In the genomic region with DNA sequence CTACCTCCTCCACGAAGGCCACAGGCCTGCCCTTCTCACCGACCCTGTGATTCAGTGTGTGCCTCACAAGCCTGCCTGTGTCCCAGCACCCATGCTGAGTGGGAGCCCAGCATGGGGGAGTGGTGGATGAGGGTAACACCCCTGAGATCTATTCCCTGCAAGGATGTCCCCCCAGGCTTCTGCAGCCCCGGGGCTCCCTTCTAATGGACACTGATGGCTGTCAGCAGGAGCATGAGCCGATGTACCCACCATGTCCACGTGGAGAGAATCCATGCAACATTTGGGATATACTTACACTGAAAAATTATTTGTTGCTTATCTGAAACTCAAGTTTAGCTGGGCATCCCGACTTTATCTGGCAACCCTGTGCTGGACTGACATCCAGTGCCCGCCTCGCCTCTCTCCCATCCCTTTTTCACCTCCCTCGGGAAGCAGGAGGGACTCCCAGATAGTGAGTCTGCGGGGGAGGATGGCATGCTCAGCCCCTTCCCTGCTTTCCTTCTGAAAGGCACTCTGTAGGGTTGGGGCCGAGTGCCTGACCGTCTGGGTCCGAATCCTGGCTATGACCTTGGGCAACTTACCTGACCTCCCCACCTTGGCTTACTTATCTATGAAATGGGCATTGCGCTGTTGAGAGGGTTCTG, we compare ENCODE assay signal across 16 cellular contexts. TPM values are rescaled to one million over a fixed set of nuclear protein-coding genes. Genes with fewer than 3 reads are reported as not detected.
A peak's percentile ranks its signal among the peaks of the same experiment; 100 is the strongest.
DNase-seq lines count a peak whose midpoint lies in the region; ATAC-seq, FAIRE-seq and TF ChIP-seq lines count a peak whose summit lies in the region.
"Had no signal": no experiment of that assay in that cellular context is flagged by ENCODE, and none has a peak within 500 bp of the region (broad histone marks: within the 10 kb centered on the region; RNA-seq: fewer than 3 reads in every experiment).

No MANE protein-coding gene starts in this region.

- H3K79me2 ChIP-seq in K562 (ENCODE audit: control insufficient read depth, insufficient read depth, low read length), result no peaks in the 10 kb centered on the region

- H3K4me3 ChIP-seq in IMR-90 (ENCODE audit: insufficient read depth, low read depth, low read length) (no peak overlapping the region), K562 (no peak overlapping the region), neuronal stem cell (ENCODE audit: low read length in 2 of 2) (no peak overlapping the region)

- BruUV-seq in IMR-90 (replicated peaks; lab: Mats Ljungman, UMichigan) (no TSS peak), K562 (replicated peaks; lab: Mats Ljungman, UMichigan) (no TSS peak)

- H2BK12ac ChIP-seq in neuronal stem cell (ENCODE audit: low read length), result no peak overlapping the region

- no peaks in the 10 kb centered on the region for H3K9me1 ChIP-seq in IMR-90 (ENCODE audit: insufficient read depth, low read length)
- no peaks in the 10 kb centered on the region for H3K9me1 ChIP-seq in K562 (ENCODE audit: control insufficient read depth, insufficient read depth, low read length)

- no peak overlapping the region for H3K23ac ChIP-seq in IMR-90 (ENCODE audit: low read depth, low read length)
- no peak overlapping the region for H3K23ac ChIP-seq in neuronal stem cell (ENCODE audit: low read depth, low read length, poor library complexity)

- H4K20me1 ChIP-seq in IMR-90 (ENCODE audit: insufficient read depth, low read length), result no peaks in the 10 kb centered on the region
- 0 out of 2 replicates have a peak, but pooled peaks cover 4% of the 10 kb centered on the region for H4K20me1 ChIP-seq in K562 (replicated peaks; ENCODE audit: control insufficient read depth, insufficient read depth, low read length)

- H3K18ac ChIP-seq in IMR-90 (ENCODE audit: low read depth, low read length) (no peak overlapping the region), neuronal stem cell (ENCODE audit: low read length) (no peak overlapping the region)

- H3K27ac ChIP-seq in IMR-90 (ENCODE audit: insufficient read depth, low read length) (no peak overlapping the region), K562 (ENCODE audit: extremely low read depth, low read depth, low read length) (no peak overlapping the region), neuronal stem cell (replicated peaks; ENCODE audit: low read length) (no peak overlapping the region)

- no peak for TF ChIP-seq EP300 in K562 (IDR thresholded peaks at IDR 0.05; ENCODE audit: low read length)

- H3K27me3 ChIP-seq in IMR-90 (ENCODE audit: control insufficient read depth, insufficient read depth, low read length) (peaks cover 53% of the 10 kb centered on the region), K562 (ENCODE audit: control insufficient read depth in 2 of 2, insufficient read depth in 2 of 2, low read length in 2 of 2) (peaks cover 61 to 73% of the 10 kb centered on the region in 2 experiments), neuronal stem cell (ENCODE audit: control insufficient read depth in 3 of 3, insufficient read depth in 3 of 3, low read depth in 1 of 3, low read length in 3 of 3) (peaks cover 0 to 21% (median 0%) of the 10 kb centered on the region in 3 experiments)

- WGBS in IMR-90 (ENCODE audit: extremely low coverage in 2 of 2, insufficient read length in 1 of 2), 2 experiments, result 50% methylated on average over 1 of the region's 14 CpGs; no CpG with 5 or more reads in 1 of the 2 experiments
- 1% methylated on average over 14 of the region's 14 CpGs for WGBS in K562 (ENCODE audit: insufficient coverage, low coverage, missing lambda C conversion rate)
- no CpG with 5 or more reads among the region's 14 CpGs for WGBS in neuronal stem cell (ENCODE audit: extremely low coverage in 2 of 2, insufficient read length in 2 of 2, insufficient replicate concordance in 1 of 2), 2 donors

- H2AK9ac ChIP-seq in IMR-90 (replicated peaks; ENCODE audit: low read depth, low read length, poor library complexity), result no peak overlapping the region

- CTCF ChIA-PET in IMR-90 (lab: Yijun Ruan, JAX) (no interaction called here), K562 (lab: Yijun Ruan, JAX; ENCODE audit: low intra/inter-chr PET ratio) (no interaction called here)

- no peak overlapping the region for H3K4me2 ChIP-seq in IMR-90 (ENCODE audit: low read depth, low read length)
- no peak overlapping the region for H3K4me2 ChIP-seq in K562 (ENCODE audit: insufficient read depth, low read length)
- no peak overlapping the region for H3K4me2 ChIP-seq in neuronal stem cell (ENCODE audit: insufficient read depth, low read length, poor library complexity, severe bottlenecking)

- H4K91ac ChIP-seq in IMR-90 (ENCODE audit: insufficient read depth, low read depth, low read length) (no peak overlapping the region), neuronal stem cell (ENCODE audit: low read depth, low read length, poor library complexity) (no peak overlapping the region)

- no peak overlapping the region for H2BK20ac ChIP-seq in IMR-90 (ENCODE audit: low read depth, low read length)

- no peak overlapping the region for H4K8ac ChIP-seq in IMR-90 (ENCODE audit: low read depth in 2 of 2, low read length in 2 of 2)
- H4K8ac ChIP-seq in neuronal stem cell (ENCODE audit: low read depth, low read length), result no peak overlapping the region

- H2BK15ac ChIP-seq in IMR-90 (ENCODE audit: low read depth, low read length) (no peak overlapping the region), neuronal stem cell (ENCODE audit: low read length) (no peak overlapping the region)

- POLR2A ChIA-PET in IMR-90 (lab: Charles Lee; ENCODE audit: unreplicated experiment) (no interaction called here), K562 (lab: Yijun Ruan, JAX) (interaction anchor here (0.6 to 0.8 kb wide), 3 partner anchors 11 to 453 kb away, joined by 3 read pairs; no protein-coding TSS in a partner anchor)

- FAIRE-seq in K562 (lab: Jason Lieb, UNC) (no peak), HTR-8/SVneo (lab: Jason Lieb, UNC) (no peak), urothelium cell line (lab: Jason Lieb, UNC) (no peak)
- FAIRE-seq: G401.6, GM12892, H54 had no signal

- no peak overlapping the region for H2BK5ac ChIP-seq in IMR-90 (ENCODE audit: low read depth, low read length, poor library complexity, severe bottlenecking)
- H2BK5ac ChIP-seq in neuronal stem cell (ENCODE audit: low read length), result no peak overlapping the region

- TF ChIP-seq POLR2A in IMR-90 (IDR thresholded peaks at IDR 0.05; ENCODE audit: low read depth, low read length), result no peak
- TF ChIP-seq POLR2A in K562 (conservative IDR thresholded peaks at IDR 0.05), result no peak

- peak overlapping the region; percentile 46 for H2AFZ ChIP-seq in IMR-90 (replicated peaks; ENCODE audit: low read length, poor library complexity)
- no peak overlapping the region for H2AFZ ChIP-seq in K562 (ENCODE audit: low read depth, low read length)
- H2AFZ ChIP-seq in neuronal stem cell (ENCODE audit: low read length), result no peak overlapping the region

- H3K4me1 ChIP-seq in IMR-90 (ENCODE audit: control insufficient read depth, insufficient read depth, low read length) (no peaks in the 10 kb centered on the region), K562 (replicated peaks in 1 of 2; ENCODE audit: control insufficient read depth in 2 of 2, insufficient read depth in 2 of 2, low read length in 2 of 2) (peaks cover 0 to 9% of the 10 kb centered on the region in 2 experiments; a peak in 2 of 5 replicates), neuronal stem cell (ENCODE audit: control insufficient read depth in 2 of 2, insufficient read depth in 1 of 2, low read depth in 1 of 2, low read length in 2 of 2) (no peaks in the 10 kb centered on the region)
- H3K4me1 ChIP-seq: Caco-2 had no signal

- no peaks in the 10 kb centered on the region for H3K9me3 ChIP-seq in IMR-90 (ENCODE audit: control insufficient read depth, insufficient read depth, low read length)
- H3K9me3 ChIP-seq in K562 (replicated peaks; ENCODE audit: control insufficient read depth, insufficient read depth, low read depth, low read length), result no peaks in the 10 kb centered on the region
- H3K9me3 ChIP-seq in neuronal stem cell (replicated peaks in 1 of 2; ENCODE audit: control insufficient read depth in 2 of 2, insufficient read depth in 1 of 2, low read depth in 1 of 2, low read length in 2 of 2), result no peaks in the 10 kb centered on the region
- H3K9me3 ChIP-seq: Caco-2 had no signal

- H4K5ac ChIP-seq in IMR-90 (ENCODE audit: low read depth, low read length), result no peak overlapping the region

- ATAC-seq in IMR-90 (ENCODE audit: low read depth) (no peak), K562 (no peak), sciatic nerve (no peak)
- ATAC-seq: CD8-positive, alpha-beta T cell had no signal

- dilution Hi-C loops in IMR-90 (cut with HindIII; ENCODE audit: low sequenced_read_pairs, unreplicated experiment), result no loop called here

- H2BK120ac ChIP-seq in IMR-90 (ENCODE audit: low read depth, low read length) (no peak overlapping the region), neuronal stem cell (ENCODE audit: low read depth, low read length) (no peak overlapping the region)

- no peak for TF ChIP-seq RAD21 in IMR-90 (IDR thresholded peaks at IDR 0.05; ENCODE audit: low read length)
- no peak for TF ChIP-seq RAD21 in K562 (CRISPR knock-in tag; conservative IDR thresholded peaks at IDR 0.05 in 1 of 2, IDR thresholded peaks at IDR 0.05 in 1 of 2)

- intact Hi-C loops in IMR-90 (cut with micrococcal nuclease), result no loop called here
- intact Hi-C loops in K562 (cut with micrococcal nuclease), result no loop called here
- intact Hi-C loops in sciatic nerve (cut with DNase I), result no loop called here

- H3K36me3 ChIP-seq in IMR-90 (ENCODE audit: control insufficient read depth, insufficient read depth, low read length) (no peaks in the 10 kb centered on the region), K562 (ENCODE audit: control insufficient read depth, insufficient read depth, low read length) (no peaks in the 10 kb centered on the region), neuronal stem cell (replicated peaks in 1 of 2; ENCODE audit: control insufficient read depth in 2 of 2, insufficient read depth in 2 of 2, low read length in 2 of 2) (no peaks in the 10 kb centered on the region)

- H2AK5ac ChIP-seq in IMR-90 (ENCODE audit: low read depth, low read length), result no peak overlapping the region
- H2AK5ac ChIP-seq in neuronal stem cell (ENCODE audit: low read depth, low read length), result peak overlapping the region; percentile 36

- no peaks in the 10 kb centered on the region for H3K79me1 ChIP-seq in IMR-90 (ENCODE audit: low read depth in 1 of 2, low read length in 2 of 2)
- no peaks in the 10 kb centered on the region for H3K79me1 ChIP-seq in neuronal stem cell (ENCODE audit: low read depth, low read length)

- TF ChIP-seq CTCF in IMR-90 (conservative IDR thresholded peaks at IDR 0.05; ENCODE audit: low read depth, low read length) (no peak), K562 (IDR thresholded peaks at IDR 0.05 in 2 of 3, conservative IDR thresholded peaks at IDR 0.05 in 1 of 3; ENCODE audit: insufficient read depth in 2 of 3, low read depth in 1 of 3, low read length in 3 of 3) (no peak)

- H3K4ac ChIP-seq in IMR-90 (ENCODE audit: low read depth, low read length) (no peak overlapping the region), neuronal stem cell (ENCODE audit: low read length) (no peak overlapping the region)

- H3K9ac ChIP-seq in IMR-90 (ENCODE audit: low read depth, low read length) (no peak overlapping the region), K562 (ENCODE audit: insufficient read depth in 1 of 2, low read depth in 2 of 2, low read length in 2 of 2) (no peak overlapping the region), neuronal stem cell (ENCODE audit: low read depth, low read length, poor library complexity) (no peak overlapping the region)

- in situ Hi-C loops in IMR-90 (cut with MboI; ENCODE audit: low sequenced_read_pairs) (no loop called here), K562 (cut with MboI) (no loop called here)

- DNase-seq in IMR-90, result no peak
- DNase-seq in K562 (ENCODE audit: extremely low read depth in 1 of 4, low spot score in 3 of 4), result no peak
- no peak for DNase-seq in neuronal stem cell (ENCODE audit: low spot score)
- no peak for DNase-seq in HTR-8/SVneo (ENCODE audit: insufficient read length, low spot score)
- DNase-seq in sciatic nerve (ENCODE audit: low spot score), result no peak
- DNase-seq in urothelium cell line (ENCODE audit: low spot score), result no peak
- DNase-seq: C1 segment of cervical spinal cord; Caco-2; CD8-positive, alpha-beta T cell; DMS153; DND-41; GOT3; HCEC 1CT had no signal

- no peak overlapping the region for H3K14ac ChIP-seq in IMR-90 (replicated peaks; ENCODE audit: low read depth, low read length)
- no peak overlapping the region for H3K14ac ChIP-seq in neuronal stem cell (ENCODE audit: low read length)

- no peak overlapping the region for H3K56ac ChIP-seq in IMR-90 (ENCODE audit: extremely low read depth, insufficient read depth, low read length)

RNA-seq across cellular contexts. Expression of a gene that starts 46.9 kb away (rescaled TPM):
- total RNA-seq in IMR-90 (2012; rRNA removed), result 0.28 and 0.36 TPM in 2 replicates
- 0.62 and 0.67 TPM in 2 replicates for polyA plus RNA-seq in IMR-90 (2012; rRNA removed)
- polyA plus RNA-seq in IMR-90 (2012; cell fraction: cytosol; rRNA removed), result 0.22 and 0.70 TPM in 2 replicates
- 0.76 and 0.77 TPM in 2 replicates for polyA plus RNA-seq in IMR-90 (2012; cell fraction: nucleus; rRNA removed; ENCODE audit: low replicate concordance)
- not detected in 2 replicates for total RNA-seq in K562 (2011; cell fraction: chromatin; rRNA removed; ENCODE audit: low replicate concordance)
- total RNA-seq in K562 (2011; cell fraction: nucleolus; rRNA removed), result not detected in 2 replicates
- not detected in 2 replicates for total RNA-seq in K562 (2011; cell fraction: nucleoplasm; rRNA removed)
- total RNA-seq in K562 (2014; rRNA removed), result not detected in 2 replicates
- not detected in 2 replicates for total RNA-seq in K562 (2014; rRNA removed; fragmentation: Illumina TruSeq; extraction: Trizol)
- not detected in 2 replicates for total RNA-seq in K562 (2015; rRNA removed; fragmentation: Illumina TruSeq; extraction: Trizol)
- total RNA-seq in K562 (2021), result 0.04 TPM in 1 of 2 replicates, not detected in the other
- polyA plus RNA-seq in K562 (2011; rRNA removed), result not detected in 2 replicates
- 0.03 TPM in 1 of 2 replicates, not detected in the other for polyA plus RNA-seq in K562 (2011; cell fraction: cytosol; rRNA removed)
- polyA plus RNA-seq in K562 (2011; cell fraction: nucleus; rRNA removed), result 0.18 TPM in 1 of 2 replicates, not detected in the other
- 0.11 TPM in 1 of 2 replicates, not detected in the other for polyA plus RNA-seq in K562 (2012)
- not detected in 2 replicates for polyA plus RNA-seq in K562 (2014; fragmentation: Illumina TruSeq; extraction: Trizol)
- not detected for polyA plus RNA-seq in K562 (2014; fragmentation: Nextera tagmentation; extraction: Ambion mirVana)
- polyA plus RNA-seq in K562 (2014; rRNA removed), result not detected in 2 replicates
- not detected in 2 replicates for polyA minus RNA-seq in K562 (2011; rRNA and poly(A)+ RNA removed)
- polyA minus RNA-seq in K562 (2011; cell fraction: cytosol; rRNA and poly(A)+ RNA removed), result not detected in 2 replicates
- not detected in 2 replicates for polyA minus RNA-seq in K562 (2011; cell fraction: nucleus; rRNA and poly(A)+ RNA removed)
- polyA plus RNA-seq in neuronal stem cell (2013, experiment 1 of 2), result 2.9 TPM
- 2.9 TPM for polyA plus RNA-seq in neuronal stem cell (2013, experiment 2 of 2)
- 52.5 TPM for total RNA-seq in sciatic nerve
- total RNA-seq: CD8-positive, alpha-beta T cell had no signal

Comparison
In these comparisons a context has a peak if more than half of its experiments do, and no peak if none do; other contexts are left out.
1. RNA of a gene that starts 46.9 kb away (total RNA-seq): 52.5 TPM in sciatic nerve (single experiment); 0.28 to 0.36 TPM in IMR-90 and 0.04 TPM in K562; every median in the first group is over 10 times any median in the second.